In genomic region chr16:23080747-23081146, GRCh38 we compare ENCODE assay signal across 26 cellular contexts.
DNase-seq lines count a peak whose midpoint lies in the region; ATAC-seq and TF ChIP-seq lines count a peak whose summit lies in the region.
"Had no signal": no experiment of that assay in that cellular context is flagged by ENCODE, and none has a peak within 500 bp of the region (broad histone marks: within the 10 kb centered on the region; RNA-seq: fewer than 3 reads in every experiment).

No MANE protein-coding gene starts in this region.

- peaks cover 11% of the 10 kb centered on the region for H3K36me3 Mint-ChIP-seq in activated naive CD8-positive, alpha-beta T cell treated with anti-CD3 and anti-CD28 coated beads, Interleukin-2, amount 10 ng/mL, durations not matched to agents 7 days and 5 days
- peaks cover 33% of the 10 kb centered on the region for H3K36me3 Mint-ChIP-seq in activated naive CD8-positive, alpha-beta T cell treated with anti-CD3 and anti-CD28 coated beads, Interleukin-2, amount 50 U/mL, for 24 hours (ENCODE audit: low read depth)

- peaks cover 3 to 4% of the 10 kb centered on the region in 2 experiments for H3K36me3 ChIP-seq in trophoblast cell (ENCODE audit: control insufficient read depth in 1 of 2, insufficient read depth in 2 of 2, low read length in 2 of 2)
- H3K36me3 ChIP-seq in lower lobe of right lung = peaks cover 49% of the 10 kb centered on the region

- H3K27ac ChIP-seq in epithelial cell of prostate (peak overlapping the region; percentile 54), trophoblast cell (ENCODE audit: low read depth, low read length) (no peak overlapping the region), lower lobe of right lung (no peak overlapping the region)
- H3K27ac ChIP-seq: BLaER1 treated with 17β-estradiol and CSF1 and Interleukin-3, amounts not matched to agents 10 nM and 100 nM; PC-9; SK-N-MC had no signal

- no peak overlapping the region for H2AK5ac ChIP-seq in trophoblast cell (ENCODE audit: low read length)

- no peaks in the 10 kb centered on the region for H3K4me1 Mint-ChIP-seq in activated naive CD8-positive, alpha-beta T cell treated with anti-CD3 and anti-CD28 coated beads, Interleukin-2, amount 10 ng/mL, durations not matched to agents 7 days and 5 days
- peaks cover 4% of the 10 kb centered on the region for H3K4me1 Mint-ChIP-seq in activated naive CD8-positive, alpha-beta T cell treated with anti-CD3 and anti-CD28 coated beads, Interleukin-2, amount 50 U/mL, for 24 hours

- no peak overlapping the region for H2BK12ac ChIP-seq in trophoblast cell (ENCODE audit: low read length)

- H3K9me3 Mint-ChIP-seq in activated naive CD8-positive, alpha-beta T cell treated with anti-CD3 and anti-CD28 coated beads, Interleukin-2, amount 10 ng/mL, durations not matched to agents 7 days and 5 days = no peaks in the 10 kb centered on the region
- no peaks in the 10 kb centered on the region for H3K9me3 Mint-ChIP-seq in activated naive CD8-positive, alpha-beta T cell treated with anti-CD3 and anti-CD28 coated beads, Interleukin-2, amount 50 U/mL, for 24 hours
- H3K9me3 Mint-ChIP-seq: CD4-positive, alpha-beta T cell; HFFc6 had no signal

- H3K27me3 ChIP-seq in trophoblast cell (ENCODE audit: insufficient read depth, low read length) (no peaks in the 10 kb centered on the region), lower lobe of right lung (ENCODE audit: low read depth) (no peaks in the 10 kb centered on the region)
- H3K27me3 ChIP-seq: BLaER1 treated with 17β-estradiol and CSF1 and Interleukin-3, amounts not matched to agents 10 nM and 100 nM; MG63 had no signal

- no peaks in the 10 kb centered on the region for H3K79me1 ChIP-seq in trophoblast cell (ENCODE audit: low read length)

- no CpG with 5 or more reads among the region's 3 CpGs for WGBS in trophoblast cell (ENCODE audit: extremely low coverage, insufficient coverage, insufficient read length)

- H3K27me3 Mint-ChIP-seq in activated naive CD8-positive, alpha-beta T cell treated with anti-CD3 and anti-CD28 coated beads, Interleukin-2, amount 10 ng/mL, durations not matched to agents 7 days and 5 days = no peaks in the 10 kb centered on the region
- H3K27me3 Mint-ChIP-seq in activated naive CD8-positive, alpha-beta T cell treated with anti-CD3 and anti-CD28 coated beads, Interleukin-2, amount 50 U/mL, for 24 hours = no peaks in the 10 kb centered on the region
- H3K27me3 Mint-ChIP-seq: CD4-positive, alpha-beta T cell had no signal

- TF ChIP-seq CTCF in lower lobe of right lung (IDR thresholded peaks at IDR 0.05) = no peak

- intact Hi-C loops in lower lobe of right lung (cut with DNase I) = no loop called here

- H3K9me3 ChIP-seq in trophoblast cell (ENCODE audit: insufficient read depth, low read depth, low read length) (no peaks in the 10 kb centered on the region), lower lobe of right lung (no peaks in the 10 kb centered on the region)
- H3K9me3 ChIP-seq: BLaER1 treated with 17β-estradiol and CSF1 and Interleukin-3, amounts not matched to agents 10 nM and 100 nM; HAP-1; MG63 had no signal

- H3K4ac ChIP-seq in trophoblast cell (ENCODE audit: low read depth, low read length) = no peak overlapping the region

- H4K91ac ChIP-seq in trophoblast cell (ENCODE audit: low read depth, low read length) = peak overlapping the region; percentile 28

- ATAC-seq in activated naive CD8-positive, alpha-beta T cell treated with anti-CD3 and anti-CD28 coated beads, Interleukin-2, amount 10 ng/mL, durations not matched to agents 7 days and 5 days (ENCODE audit: low read depth) = no peak
- ATAC-seq in activated naive CD8-positive, alpha-beta T cell treated with anti-CD3 and anti-CD28 coated beads, Interleukin-2, amount 50 U/mL, for 24 hours = no peak
- no peak for ATAC-seq in GM19463 (IDR thresholded peaks at IDR 0.05; ENCODE audit: unreplicated experiment)
- no peak for ATAC-seq in HG03460 (IDR thresholded peaks at IDR 0.05; ENCODE audit: unreplicated experiment)
- no peak for ATAC-seq in lower lobe of right lung

- H3K18ac ChIP-seq in trophoblast cell (ENCODE audit: low read length) = no peak overlapping the region

- peak overlapping the region; percentile 1 for H3K27ac Mint-ChIP-seq in activated naive CD8-positive, alpha-beta T cell treated with anti-CD3 and anti-CD28 coated beads, Interleukin-2, amount 10 ng/mL, durations not matched to agents 7 days and 5 days
- H3K27ac Mint-ChIP-seq in activated naive CD8-positive, alpha-beta T cell treated with anti-CD3 and anti-CD28 coated beads, Interleukin-2, amount 50 U/mL, for 24 hours = no peak overlapping the region
- H3K27ac Mint-ChIP-seq: CD4-positive, alpha-beta T cell; HFFc6 had no signal

- H2BK120ac ChIP-seq in trophoblast cell (ENCODE audit: insufficient read depth, low read length, poor library complexity) = no peak overlapping the region

- H3K9ac ChIP-seq in trophoblast cell (ENCODE audit: low read length) = no peak overlapping the region
- H3K9ac ChIP-seq: BLaER1 treated with 17β-estradiol and CSF1 and Interleukin-3, amounts not matched to agents 10 nM and 100 nM had no signal

- H3K79me2 ChIP-seq in trophoblast cell (ENCODE audit: control insufficient read depth, insufficient read depth, low read length, poor library complexity) = no peaks in the 10 kb centered on the region

- peaks cover 6 to 7% of the 10 kb centered on the region in 2 experiments for H3K4me1 ChIP-seq in trophoblast cell (ENCODE audit: control insufficient read depth in 1 of 2, insufficient read depth in 2 of 2, low read length in 2 of 2)
- no peaks in the 10 kb centered on the region for H3K4me1 ChIP-seq in lower lobe of right lung
- H3K4me1 ChIP-seq: BLaER1 treated with 17β-estradiol and CSF1 and Interleukin-3, amounts not matched to agents 10 nM and 100 nM had no signal

- no peak overlapping the region for H4K12ac ChIP-seq in trophoblast cell (ENCODE audit: low read depth, low read length)

- no peak overlapping the region for H2BK5ac ChIP-seq in trophoblast cell (ENCODE audit: low read depth, low read length, poor library complexity)

- no peak overlapping the region for H3K4me2 ChIP-seq in trophoblast cell (ENCODE audit: low read length)
- H3K4me2 ChIP-seq: BLaER1 treated with 17β-estradiol and CSF1 and Interleukin-3, amounts not matched to agents 10 nM and 100 nM; PC-9 had no signal

- POLR2A ChIA-PET in activated naive CD8-positive, alpha-beta T cell treated with anti-CD3 and anti-CD28 coated beads, Interleukin-2, amount 10 ng/mL, durations not matched to agents 7 days and 5 days (lab: Charles Lee) = no interaction called here

- no peak overlapping the region for H3K14ac ChIP-seq in trophoblast cell (ENCODE audit: low read length)

- no peak overlapping the region for H3K23ac ChIP-seq in trophoblast cell (ENCODE audit: low read length)

- H3K4me3 ChIP-seq in trophoblast cell (ENCODE audit: low read depth, low read length) (no peak overlapping the region), lower lobe of right lung (no peak overlapping the region)
- H3K4me3 ChIP-seq: BLaER1 treated with 17β-estradiol and CSF1 and Interleukin-3, amounts not matched to agents 10 nM and 100 nM; HAP-1; MG63; PC-9; SK-N-MC had no signal

- no peak overlapping the region for H3K4me3 Mint-ChIP-seq in activated naive CD8-positive, alpha-beta T cell treated with anti-CD3 and anti-CD28 coated beads, Interleukin-2, amount 10 ng/mL, durations not matched to agents 7 days and 5 days
- no peak overlapping the region for H3K4me3 Mint-ChIP-seq in activated naive CD8-positive, alpha-beta T cell treated with anti-CD3 and anti-CD28 coated beads, Interleukin-2, amount 50 U/mL, for 24 hours
- H3K4me3 Mint-ChIP-seq: CD4-positive, alpha-beta T cell; HFFc6 had no signal

- DNase-seq in activated naive CD8-positive, alpha-beta T cell treated with anti-CD3 and anti-CD28 coated beads, Interleukin-2, amount 10 ng/mL, durations not matched to agents 7 days and 5 days = no peak
- DNase-seq in activated naive CD8-positive, alpha-beta T cell treated with anti-CD3 and anti-CD28 coated beads, Interleukin-2, amount 50 U/mL, for 24 hours = no peak
- DNase-seq in epithelial cell of prostate (ENCODE audit: low read depth, low spot score) = no peak
- DNase-seq in trophoblast cell = no peak
- no peak for DNase-seq in lower lobe of right lung
- DNase-seq: AML-193; CD4-positive, alpha-beta T cell; GOT3; HFFc6; IMR-90; KG1; MG63; NCI-H1105 treated with DMSO at 0.1 percent for 48 hours; NCI-H146; NCI-H1930; NCI-H2107; NCI-H524 treated with DMSO at 0.1 percent for 48 hours; NCI-H774; NK-92 treated with Interleukin-12 subunit alpha and Interleukin-12 subunit beta, amount 100 ng/mL, for 24 hours; PC-9; SHP77 had no signal

- H4K8ac ChIP-seq in trophoblast cell (ENCODE audit: low read depth, low read length) = no peak overlapping the region

- H2AFZ ChIP-seq in trophoblast cell (ENCODE audit: insufficient read depth, low read length, poor library complexity) = no peak overlapping the region
- H2AFZ ChIP-seq: PC-9 had no signal
